Comparison of ENCODE assay signal across 1 cellular context in the genomic region with DNA sequence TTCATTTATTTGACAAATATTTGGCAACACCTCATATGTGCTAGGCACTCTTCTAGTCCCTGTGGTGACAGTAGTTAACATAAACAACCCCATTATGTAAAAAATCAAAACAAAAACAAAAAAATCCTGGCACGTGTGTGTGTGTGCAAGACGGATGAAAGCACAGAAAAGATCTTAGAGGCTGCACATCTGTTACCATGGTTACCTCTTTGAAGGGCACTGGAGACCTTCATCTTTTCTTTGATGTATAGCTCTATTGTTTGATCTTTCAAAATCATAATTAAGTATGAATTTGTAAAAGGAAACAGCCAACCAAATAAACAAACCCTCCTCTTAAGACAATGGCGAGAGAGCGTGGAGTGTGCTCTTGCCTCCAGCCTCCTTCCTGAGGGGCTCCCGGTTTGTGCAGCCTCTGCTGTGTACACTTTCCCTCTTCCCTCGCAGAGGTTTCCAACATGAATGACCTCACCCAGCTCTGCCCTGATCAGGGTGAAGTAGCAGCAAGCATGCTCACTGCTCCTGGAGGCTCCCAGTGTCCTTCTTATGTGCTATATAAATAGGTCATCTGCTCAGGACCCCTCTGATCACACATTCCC.
TF ChIP-seq lines count a peak whose summit lies in the region.

No MANE protein-coding gene starts in this region.

TF ChIP-seq in endothelial cell of umbilical vein, 7 proteins besides CTCF, POLR2A, EP300 and RAD21 (continued from another document):
- TF ChIP-seq FOS (IDR thresholded peaks at IDR 0.05; ENCODE audit: borderline replicate concordance, insufficient read depth, low read length) (no peak), EZH2 (IDR thresholded peaks at IDR 0.05; ENCODE audit: borderline replicate concordance, low read depth, low read length, severe bottlenecking) (no peak), GATA2 (IDR thresholded peaks at IDR 0.05; ENCODE audit: insufficient read depth, insufficient read length, low read depth, low read length) (no peak), POLR2AphosphoS5 (IDR thresholded peaks at IDR 0.05; ENCODE audit: insufficient read depth, low read depth, low read length) (no peak), MYC (IDR thresholded peaks at IDR 0.05; ENCODE audit: low read depth, low read length) (no peak)
- TF ChIP-seq, protein P1, sequence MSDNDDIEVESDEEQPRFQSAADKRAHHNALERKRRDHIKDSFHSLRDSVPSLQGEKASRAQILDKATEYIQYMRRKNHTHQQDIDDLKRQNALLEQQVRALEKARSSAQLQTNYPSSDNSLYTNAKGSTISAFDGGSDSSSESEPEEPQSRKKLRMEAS (IDR thresholded peaks at IDR 0.05; ENCODE audit: insufficient read depth, insufficient read length): no peak
